ENCODE assay signal across 33 cellular contexts in the genomic region with DNA sequence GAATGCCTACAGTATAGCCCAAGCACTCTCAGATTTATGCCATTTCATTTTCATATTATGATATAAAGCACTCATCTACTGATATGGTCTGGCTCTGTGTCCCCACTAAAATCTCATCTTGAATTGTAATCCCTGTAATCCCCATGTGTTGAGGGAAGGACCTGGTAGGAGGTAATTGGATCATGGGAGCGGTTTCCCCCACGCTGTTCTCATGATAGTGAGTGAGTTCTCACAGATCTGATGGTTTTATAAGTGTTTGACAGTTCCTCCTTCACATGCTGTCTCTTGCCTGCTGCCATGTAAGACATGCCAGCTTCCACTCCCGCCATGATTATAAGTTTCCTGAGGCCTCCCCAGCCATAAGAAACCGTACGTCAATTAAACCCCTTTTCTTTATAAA.
"Had no signal": no experiment of that assay in that cellular context is flagged by ENCODE, and none has a peak within 500 bp of the region (broad histone marks: within the 10 kb centered on the region; RNA-seq: fewer than 3 reads in every experiment).

No MANE protein-coding gene starts in this region.

- DNase-seq: activated CD4-positive, alpha-beta memory T cell treated with anti-CD3 and anti-CD28 coated beads, Interleukin-2, amount 10 ng/mL, durations not matched to agents 7 days and 5 days; activated CD4-positive, alpha-beta T cell treated with anti-CD3 and anti-CD28 coated beads for 1 hour; activated CD4-positive, alpha-beta T cell treated with anti-CD3 and anti-CD28 coated beads for 36 hours; activated CD4-positive, alpha-beta T cell treated with anti-CD3 and anti-CD28 coated beads for 48 hours; activated CD4-positive, alpha-beta T cell treated with anti-CD3 and anti-CD28 coated beads, Interleukin-2, amount 10 ng/mL, durations not matched to agents 7 days and 5 days; activated CD4-positive, alpha-beta T cell treated with anti-CD3 and anti-CD28 coated beads, Interleukin-2, amount 50 U/mL, for 48 hours; activated CD4-positive, CD25-positive, alpha-beta regulatory T cell; activated CD8-positive, alpha-beta memory T cell treated with anti-CD3 and anti-CD28 coated beads for 24 hours; activated CD8-positive, alpha-beta memory T cell treated with anti-CD3 and anti-CD28 coated beads, Interleukin-2, amount 10 ng/mL, durations not matched to agents 7 days and 5 days; activated CD8-positive, alpha-beta memory T cell treated with anti-CD3 and anti-CD28 coated beads, Interleukin-2, amount 50 U/mL, for 48 hours; activated CD8-positive, alpha-beta T cell treated with anti-CD3 and anti-CD28 coated beads, Interleukin-2, amount 10 ng/mL, durations not matched to agents 7 days and 5 days; activated effector memory CD4-positive, alpha-beta T cell treated with Interleukin-2 at 50 U/mL for 16 hours; activated gamma-delta T cell; activated naive CD4-positive, alpha-beta T cell treated with anti-CD3 and anti-CD28 coated beads, Interleukin-2, amount 10 ng/mL, durations not matched to agents 7 days and 5 days; activated naive CD4-positive, alpha-beta T cell treated with Interleukin-2 at 50 U/mL for 16 hours; activated naive CD8-positive, alpha-beta T cell treated with anti-CD3 and anti-CD28 coated beads, Interleukin-2, amount 10 ng/mL, durations not matched to agents 7 days and 5 days; activated naive CD8-positive, alpha-beta T cell treated with anti-CD3 and anti-CD28 coated beads, Interleukin-2, amount 50 U/mL, for 24 hours; activated T-cell treated with anti-CD3 and anti-CD28 coated beads, Interleukin-2, amount 50 U/mL, for 24 hours; activated T-cell treated with anti-CD3 and anti-CD28 coated beads, Interleukin-2, amount 50 U/mL, for 48 hours; amygdala; anterior cingulate cortex; body of pancreas; brain microvascular endothelial cell; central memory CD4-positive, alpha-beta T cell; T-helper 1 cell; T-helper 2 cell; T-helper 9 cell had no signal

- H3K36me3 ChIP-seq: brain microvascular endothelial cell, breast epithelium had no signal

- FAIRE-seq: astrocyte, TTC549 had no signal

- H3K4me3 ChIP-seq: body of pancreas, breast epithelium had no signal

- ATAC-seq: activated CD4-positive, alpha-beta T cell treated with anti-CD3 and anti-CD28 coated beads for 36 hours; activated CD4-positive, CD25-positive, alpha-beta regulatory T cell treated with anti-CD3 and anti-CD28 coated beads, Interleukin-2, amount 50 U/mL, for 24 hours; activated CD8-positive, alpha-beta memory T cell treated with anti-CD3 and anti-CD28 coated beads, Interleukin-2, amount 10 ng/mL, durations not matched to agents 7 days and 5 days; activated CD8-positive, alpha-beta T cell treated with anti-CD3 and anti-CD28 coated beads, Interleukin-2, amount 10 ng/mL, durations not matched to agents 7 days and 5 days; activated naive CD8-positive, alpha-beta T cell treated with anti-CD3 and anti-CD28 coated beads, Interleukin-2, amount 50 U/mL, for 24 hours; body of pancreas; WTC11 had no signal

- H3K27me3 ChIP-seq: body of pancreas, brain microvascular endothelial cell, breast epithelium had no signal

- H3K27ac ChIP-seq: body of pancreas, brain microvascular endothelial cell, breast epithelium, VCaP had no signal

- H3K4me1 ChIP-seq: body of pancreas, breast epithelium had no signal

- H3K9me3 ChIP-seq: breast epithelium had no signal
